Comparison of ENCODE assay signal across 33 cellular contexts in the genomic region with DNA sequence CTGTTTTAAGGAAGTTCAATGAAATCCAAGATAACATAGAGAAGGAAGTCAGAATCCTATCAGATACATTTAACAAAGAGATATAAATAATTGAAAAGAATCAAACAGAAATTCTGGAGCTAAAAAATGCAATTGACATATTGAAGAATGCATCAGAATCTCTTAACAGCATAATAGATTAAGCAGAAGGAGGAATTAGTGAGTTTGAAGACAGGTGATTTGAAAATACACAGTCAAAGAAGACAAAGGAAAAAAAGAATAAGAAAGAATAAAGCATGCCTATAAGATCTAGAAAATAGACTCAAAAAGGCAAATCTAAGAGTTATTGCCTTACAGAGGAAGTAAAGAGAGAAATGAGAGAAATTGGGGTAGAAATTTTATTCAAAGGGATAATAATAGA.
"Had no signal": no experiment of that assay in that cellular context is flagged by ENCODE, and none has a peak within 500 bp of the region (broad histone marks: within the 10 kb centered on the region; RNA-seq: fewer than 3 reads in every experiment).

No MANE protein-coding gene starts in this region.

- H3K27me3 ChIP-seq: adrenal gland, ascending aorta, body of pancreas, brain microvascular endothelial cell, breast epithelium, cardiac muscle cell had no signal

- DNase-seq: activated effector memory CD4-positive, alpha-beta T cell treated with anti-CD3 and anti-CD28 coated beads, Interleukin-2, amount 50 U/mL, for 16 hours; activated effector memory CD4-positive, alpha-beta T cell treated with Interleukin-2 at 50 U/mL for 16 hours; activated gamma-delta T cell; activated gamma-delta T cell treated with Interleukin-2 at 50 U/mL for 16 hours; activated naive CD4-positive, alpha-beta T cell; activated naive CD4-positive, alpha-beta T cell treated with anti-CD3 and anti-CD28 coated beads for 36 hours; activated naive CD4-positive, alpha-beta T cell treated with anti-CD3 and anti-CD28 coated beads, Interleukin-2, amount 10 ng/mL, durations not matched to agents 7 days and 5 days; activated naive CD4-positive, alpha-beta T cell treated with anti-CD3 and anti-CD28 coated beads, Interleukin-2, amount 50 U/mL, for 16 hours; activated naive CD4-positive, alpha-beta T cell treated with Interleukin-2 at 50 U/mL for 16 hours; activated naive CD8-positive, alpha-beta T cell treated with anti-CD3 and anti-CD28 coated beads for 36 hours; activated naive CD8-positive, alpha-beta T cell treated with anti-CD3 and anti-CD28 coated beads, Interleukin-2, amount 10 ng/mL, durations not matched to agents 7 days and 5 days; activated naive CD8-positive, alpha-beta T cell treated with anti-CD3 and anti-CD28 coated beads, Interleukin-2, amount 50 U/mL, for 24 hours; activated T-cell treated with anti-CD3 and anti-CD28 coated beads, Interleukin-2, amount 50 U/mL, for 4 hours; activated T-cell treated with anti-CD3 and anti-CD28 coated beads, Interleukin-2, amount 50 U/mL, for 48 hours; activated T-cell treated with anti-CD3 and anti-CD28 coated beads, Interleukin-2, amount 50 U/mL, for 72 hours; adrenal gland; amniotic stem cell; amygdala; anterior cingulate cortex; aorta; body of pancreas; brain microvascular endothelial cell; caudate nucleus; central memory CD4-positive, alpha-beta T cell; cerebellar nuclear complex had no signal

- H3K36me3 ChIP-seq: adrenal gland, ascending aorta, brain microvascular endothelial cell, breast epithelium, cardiac muscle cell had no signal

- H3K27ac ChIP-seq: adrenal gland, ascending aorta, body of pancreas, brain microvascular endothelial cell, breast epithelium, cardiac muscle cell had no signal

- H3K9me3 ChIP-seq: adrenal gland had no signal

- H3K4me3 ChIP-seq: adrenal gland, ascending aorta, body of pancreas, breast epithelium, cardiac muscle cell had no signal

- H3K4me1 ChIP-seq: adrenal gland, ascending aorta, body of pancreas, breast epithelium had no signal

- ATAC-seq: activated naive CD4-positive, alpha-beta T cell treated with anti-CD3 and anti-CD28 coated beads, Interleukin-2, amount 50 U/mL, for 72 hours; activated naive CD8-positive, alpha-beta T cell treated with anti-CD3 and anti-CD28 coated beads, Interleukin-2, amount 50 U/mL, for 24 hours; activated T-cell treated with anti-CD3 and anti-CD28 coated beads, Interleukin-2, amount 50 U/mL, for 4 hours; activated T-cell treated with anti-CD3 and anti-CD28 coated beads, Interleukin-2, amount 50 U/mL, for 72 hours; activated T-helper 17 cell treated with anti-CD3 and anti-CD28 coated beads, Interleukin-2, amount 50 U/mL, for 72 hours; body of pancreas had no signal

- FAIRE-seq: astrocyte, bronchial epithelial cell, colon had no signal
